Comparison of ENCODE assay signal across 17 cellular contexts in the genomic region with DNA sequence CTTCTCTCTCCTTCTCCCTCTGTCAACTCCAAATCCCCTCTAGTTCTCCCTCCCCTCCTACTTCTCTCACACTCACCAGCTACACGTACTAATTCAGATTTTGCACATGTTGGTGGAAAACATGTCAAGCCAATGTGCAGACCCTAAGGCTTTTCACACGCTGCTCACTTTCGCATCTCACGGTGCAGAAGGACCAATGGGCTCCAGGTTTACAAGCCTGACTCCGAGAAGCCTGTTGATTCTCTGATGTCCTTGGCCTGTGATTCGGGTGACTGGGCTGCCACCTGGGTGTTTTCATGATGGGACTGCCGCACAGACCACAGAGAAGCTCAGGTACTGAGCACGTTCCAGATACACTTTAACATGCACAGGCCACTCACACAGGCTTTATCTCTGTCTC. TPM values are rescaled to one million over a fixed set of nuclear protein-coding genes. Genes with fewer than 3 reads are reported as not detected.
DNase-seq lines count a peak whose midpoint lies in the region; ATAC-seq and TF ChIP-seq lines count a peak whose summit lies in the region.
"Had no signal": no experiment of that assay in that cellular context is flagged by ENCODE, and none has a peak within 500 bp of the region (broad histone marks: within the 10 kb centered on the region; RNA-seq: fewer than 3 reads in every experiment).

No MANE protein-coding gene starts in this region.

- CTCF ChIA-PET in activated naive CD4-positive, alpha-beta T cell treated with anti-CD3 and anti-CD28 coated beads for 36 hours (lab: Charles Lee) = interaction anchor here (1.0 to 2.2 kb wide), 5 partner anchors 9 to 35 kb away, joined by 3 to 8 read pairs (median 4); no protein-coding TSS in a partner anchor
- CTCF ChIA-PET in activated naive CD4-positive, alpha-beta T cell treated with anti-CD3 and anti-CD28 coated beads, Interleukin-2, amount 10 ng/mL, durations not matched to agents 7 days and 5 days (lab: Charles Lee) = interaction anchor here (1.6 kb wide), 1 partner anchor 15 kb away, joined by 7 read pairs; no protein-coding TSS in a partner anchor

- no peak for DNase-seq in activated naive CD4-positive, alpha-beta T cell treated with anti-CD3 and anti-CD28 coated beads for 36 hours
- no peak for DNase-seq in activated naive CD4-positive, alpha-beta T cell treated with anti-CD3 and anti-CD28 coated beads, Interleukin-2, amount 10 ng/mL, durations not matched to agents 7 days and 5 days
- no peak for DNase-seq in ascending aorta (ENCODE audit: low spot score in 2 of 2)
- DNase-seq in stimulated activated naive CD8-positive, alpha-beta T cell treated with anti-CD3 and anti-CD28 coated beads, Interleukin-15, amount 100 ng/mL, for 72 hours = no peak
- no peak for DNase-seq in NCI-H146 (lab: John Stamatoyannopoulos, UW)
- DNase-seq in stimulated activated CD4-positive, alpha-beta T cell treated with anti-CD3 and anti-CD28 coated beads, Interleukin-4, amount 100 ng/mL, for 4 hours = no peak
- no peak for DNase-seq in SW480 (ENCODE audit: low spot score)
- DNase-seq: activated gamma-delta T cell, DMS153, NCI-H1930, T-helper 1 cell had no signal

- H3K36me3 ChIP-seq in ascending aorta (no peaks in the 10 kb centered on the region), mesodermal cell (ENCODE audit: control insufficient read depth, insufficient read depth, low read length) (no peaks in the 10 kb centered on the region)

- no peak overlapping the region for H3K27ac Mint-ChIP-seq in activated naive CD4-positive, alpha-beta T cell treated with anti-CD3 and anti-CD28 coated beads for 36 hours
- H3K27ac Mint-ChIP-seq in activated naive CD4-positive, alpha-beta T cell treated with anti-CD3 and anti-CD28 coated beads, Interleukin-2, amount 10 ng/mL, durations not matched to agents 7 days and 5 days = no peak overlapping the region
- H3K27ac Mint-ChIP-seq in stimulated activated naive CD8-positive, alpha-beta T cell treated with anti-CD3 and anti-CD28 coated beads, Interleukin-15, amount 100 ng/mL, for 72 hours = no peak overlapping the region

- WGBS in mesodermal cell (ENCODE audit: insufficient coverage in 2 of 2), 2 experiments = 53 to 71% methylated on average over 8 of the region's 8 CpGs

- no peaks in the 10 kb centered on the region for H3K9me3 ChIP-seq in ascending aorta
- no peaks in the 10 kb centered on the region for H3K9me3 ChIP-seq in mesodermal cell (ENCODE audit: control insufficient read depth, low read length)

- H3K27me3 ChIP-seq in ascending aorta = peaks cover 16% of the 10 kb centered on the region

- H3K9me3 Mint-ChIP-seq in activated naive CD4-positive, alpha-beta T cell treated with anti-CD3 and anti-CD28 coated beads for 36 hours = no peaks in the 10 kb centered on the region
- H3K9me3 Mint-ChIP-seq in activated naive CD4-positive, alpha-beta T cell treated with anti-CD3 and anti-CD28 coated beads, Interleukin-2, amount 10 ng/mL, durations not matched to agents 7 days and 5 days = no peaks in the 10 kb centered on the region
- no peaks in the 10 kb centered on the region for H3K9me3 Mint-ChIP-seq in stimulated activated naive CD8-positive, alpha-beta T cell treated with anti-CD3 and anti-CD28 coated beads, Interleukin-15, amount 100 ng/mL, for 72 hours

- intact Hi-C loops in activated naive CD4-positive, alpha-beta T cell treated with anti-CD3 and anti-CD28 coated beads for 36 hours (cut with micrococcal nuclease) = no loop called here
- intact Hi-C loops in ascending aorta (cut with DNase I) = no loop called here

- TF ChIP-seq CTCF in ascending aorta (IDR thresholded peaks at IDR 0.05) = no peak

- H3K27ac ChIP-seq in ascending aorta (no peak overlapping the region), mesodermal cell (ENCODE audit: low read depth, low read length, severe bottlenecking) (no peak overlapping the region)
- H3K27ac ChIP-seq: HL-60 had no signal

- peak overlapping the region; percentile 19 for H3K4me3 Mint-ChIP-seq in activated naive CD4-positive, alpha-beta T cell treated with anti-CD3 and anti-CD28 coated beads for 36 hours
- no peak overlapping the region for H3K4me3 Mint-ChIP-seq in activated naive CD4-positive, alpha-beta T cell treated with anti-CD3 and anti-CD28 coated beads, Interleukin-2, amount 10 ng/mL, durations not matched to agents 7 days and 5 days
- peak overlapping the region; percentile 48 to 77 for H3K4me3 Mint-ChIP-seq in stimulated activated naive CD8-positive, alpha-beta T cell treated with anti-CD3 and anti-CD28 coated beads, Interleukin-15, amount 100 ng/mL, for 72 hours

- H3K4me1 Mint-ChIP-seq in activated naive CD4-positive, alpha-beta T cell treated with anti-CD3 and anti-CD28 coated beads for 36 hours (ENCODE audit: low read depth) = peaks cover 16% of the 10 kb centered on the region
- peaks cover 28% of the 10 kb centered on the region for H3K4me1 Mint-ChIP-seq in activated naive CD4-positive, alpha-beta T cell treated with anti-CD3 and anti-CD28 coated beads, Interleukin-2, amount 10 ng/mL, durations not matched to agents 7 days and 5 days
- H3K4me1 Mint-ChIP-seq in stimulated activated naive CD8-positive, alpha-beta T cell treated with anti-CD3 and anti-CD28 coated beads, Interleukin-15, amount 100 ng/mL, for 72 hours = peaks cover 24% of the 10 kb centered on the region

- peaks cover 53% of the 10 kb centered on the region for H3K27me3 Mint-ChIP-seq in activated naive CD4-positive, alpha-beta T cell treated with anti-CD3 and anti-CD28 coated beads for 36 hours (ENCODE audit: low read depth)
- H3K27me3 Mint-ChIP-seq in activated naive CD4-positive, alpha-beta T cell treated with anti-CD3 and anti-CD28 coated beads, Interleukin-2, amount 10 ng/mL, durations not matched to agents 7 days and 5 days = peaks cover 82% of the 10 kb centered on the region
- H3K27me3 Mint-ChIP-seq in stimulated activated naive CD8-positive, alpha-beta T cell treated with anti-CD3 and anti-CD28 coated beads, Interleukin-15, amount 100 ng/mL, for 72 hours = peaks cover 80% of the 10 kb centered on the region

- no peak for ATAC-seq in stimulated activated naive CD8-positive, alpha-beta T cell treated with anti-CD3 and anti-CD28 coated beads, Interleukin-15, amount 100 ng/mL, for 72 hours
- ATAC-seq: HCT116 had no signal

- H3K4me3 ChIP-seq in ascending aorta = peak overlapping the region; percentile 31 to 58
- peak overlapping the region; percentile 22 for H3K4me3 ChIP-seq in mesodermal cell (ENCODE audit: extremely low read depth, insufficient read depth, low read length, poor library complexity, severe bottlenecking)

- H3K36me3 Mint-ChIP-seq in activated naive CD4-positive, alpha-beta T cell treated with anti-CD3 and anti-CD28 coated beads for 36 hours (ENCODE audit: low read depth) = no peaks in the 10 kb centered on the region
- H3K36me3 Mint-ChIP-seq in activated naive CD4-positive, alpha-beta T cell treated with anti-CD3 and anti-CD28 coated beads, Interleukin-2, amount 10 ng/mL, durations not matched to agents 7 days and 5 days = no peaks in the 10 kb centered on the region

- H3K4me1 ChIP-seq in ascending aorta (peaks cover 14 to 18% of the 10 kb centered on the region in 2 donors), mesodermal cell (ENCODE audit: control insufficient read depth, insufficient read depth, low read length, poor library complexity, severe bottlenecking) (peaks cover 14% of the 10 kb centered on the region)

RNA-seq across cellular contexts. Expression of gene FOXL2NB, which starts 3.7 kb away (rescaled TPM):
- total RNA-seq in activated naive CD4-positive, alpha-beta T cell treated with anti-CD3 and anti-CD28 coated beads for 36 hours = not detected
- not detected for total RNA-seq in ascending aorta
- 0.41 TPM for polyA plus RNA-seq in mesodermal cell (2013, experiment 1 of 2)
- polyA plus RNA-seq in mesodermal cell (2013, experiment 2 of 2) = 0.96 TPM

RNA-seq across cellular contexts. Expression of gene FOXL2, which starts 3.8 kb away (rescaled TPM):
- total RNA-seq in activated naive CD4-positive, alpha-beta T cell treated with anti-CD3 and anti-CD28 coated beads for 36 hours = not detected
- not detected for total RNA-seq in ascending aorta
- 0.96 TPM for polyA plus RNA-seq in mesodermal cell (2013, experiment 1 of 2)
- 0.91 TPM for polyA plus RNA-seq in mesodermal cell (2013, experiment 2 of 2)
- total RNA-seq: temporal lobe had no signal

RNA-seq across cellular contexts. Expression of gene PRR23A, which starts 55.4 kb away (rescaled TPM):
- not detected for total RNA-seq in activated naive CD4-positive, alpha-beta T cell treated with anti-CD3 and anti-CD28 coated beads for 36 hours
- total RNA-seq in ascending aorta = not detected
- polyA plus RNA-seq in mesodermal cell (2013, experiment 1 of 2) = not detected
- polyA plus RNA-seq in mesodermal cell (2013, experiment 2 of 2) = not detected
- total RNA-seq: M059J, temporal lobe had no signal
- polyA plus RNA-seq: AG04450 had no signal
